ENCODE assay signal across 1 cellular context in genomic region chr9:20670395-20670794, GRCh38.
TF ChIP-seq lines count a peak whose summit lies in the region.

No MANE protein-coding gene starts in this region.

TF ChIP-seq in GM23338, 12 proteins besides CTCF, POLR2A, EP300 and RAD21 (continued from another document):
- TF ChIP-seq ZNF462 (CRISPR knock-in tag; IDR thresholded peaks at IDR 0.05) (no peak), JUNB (IDR thresholded peaks at IDR 0.05; ENCODE audit: unreplicated experiment) (no peak), ZNF114 (CRISPR knock-in tag; IDR thresholded peaks at IDR 0.05) (no peak), EZH2phosphoT487 (IDR thresholded peaks at IDR 0.05; ENCODE audit: unreplicated experiment) (no peak), ZNF331 (CRISPR knock-in tag; IDR thresholded peaks at IDR 0.05; ENCODE audit: low read depth) (no peak), NANOG (IDR thresholded peaks at IDR 0.05; ENCODE audit: borderline replicate concordance) (no peak)
- TF ChIP-seq, protein P1, sequence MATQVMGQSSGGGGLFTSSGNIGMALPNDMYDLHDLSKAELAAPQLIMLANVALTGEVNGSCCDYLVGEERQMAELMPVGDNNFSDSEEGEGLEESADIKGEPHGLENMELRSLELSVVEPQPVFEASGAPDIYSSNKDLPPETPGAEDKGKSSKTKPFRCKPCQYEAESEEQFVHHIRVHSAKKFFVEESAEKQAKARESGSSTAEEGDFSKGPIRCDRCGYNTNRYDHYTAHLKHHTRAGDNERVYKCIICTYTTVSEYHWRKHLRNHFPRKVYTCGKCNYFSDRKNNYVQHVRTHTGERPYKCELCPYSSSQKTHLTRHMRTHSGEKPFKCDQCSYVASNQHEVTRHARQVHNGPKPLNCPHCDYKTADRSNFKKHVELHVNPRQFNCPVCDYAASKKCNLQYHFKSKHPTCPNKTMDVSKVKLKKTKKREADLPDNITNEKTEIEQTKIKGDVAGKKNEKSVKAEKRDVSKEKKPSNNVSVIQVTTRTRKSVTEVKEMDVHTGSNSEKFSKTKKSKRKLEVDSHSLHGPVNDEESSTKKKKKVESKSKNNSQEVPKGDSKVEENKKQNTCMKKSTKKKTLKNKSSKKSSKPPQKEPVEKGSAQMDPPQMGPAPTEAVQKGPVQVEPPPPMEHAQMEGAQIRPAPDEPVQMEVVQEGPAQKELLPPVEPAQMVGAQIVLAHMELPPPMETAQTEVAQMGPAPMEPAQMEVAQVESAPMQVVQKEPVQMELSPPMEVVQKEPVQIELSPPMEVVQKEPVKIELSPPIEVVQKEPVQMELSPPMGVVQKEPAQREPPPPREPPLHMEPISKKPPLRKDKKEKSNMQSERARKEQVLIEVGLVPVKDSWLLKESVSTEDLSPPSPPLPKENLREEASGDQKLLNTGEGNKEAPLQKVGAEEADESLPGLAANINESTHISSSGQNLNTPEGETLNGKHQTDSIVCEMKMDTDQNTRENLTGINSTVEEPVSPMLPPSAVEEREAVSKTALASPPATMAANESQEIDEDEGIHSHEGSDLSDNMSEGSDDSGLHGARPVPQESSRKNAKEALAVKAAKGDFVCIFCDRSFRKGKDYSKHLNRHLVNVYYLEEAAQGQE (IDR thresholded peaks at IDR 0.05; ENCODE audit: unreplicated experiment), result no peak
